In the genomic region with DNA sequence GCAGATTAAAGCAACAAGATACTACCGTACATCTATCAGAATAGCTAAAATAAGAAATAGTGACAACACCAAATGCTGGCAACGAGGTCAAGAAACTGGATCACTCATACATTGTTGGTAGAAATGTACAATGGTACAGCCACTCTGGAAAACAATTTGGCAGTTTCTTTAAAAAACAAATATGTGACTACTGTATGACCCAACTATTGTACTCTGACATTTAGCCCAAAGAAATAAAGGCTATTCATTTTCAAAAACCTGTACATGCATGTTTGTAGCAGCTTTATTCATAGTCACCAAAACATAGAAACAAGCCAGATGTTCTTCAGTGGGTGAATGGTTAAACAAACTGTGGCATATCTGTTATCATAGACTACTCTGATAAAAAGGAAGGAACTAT, we compare ENCODE assay signal across 24 cellular contexts.
"Had no signal": no experiment of that assay in that cellular context is flagged by ENCODE, and none has a peak within 500 bp of the region (broad histone marks: within the 10 kb centered on the region; RNA-seq: fewer than 3 reads in every experiment).

No MANE protein-coding gene starts in this region.

- H3K9me3 Mint-ChIP-seq: activated naive CD8-positive, alpha-beta T cell treated with anti-CD3 and anti-CD28 coated beads, Interleukin-2, amount 10 ng/mL, durations not matched to agents 7 days and 5 days; immature natural killer cell; naive thymus-derived CD4-positive, alpha-beta T cell; stimulated activated effector memory CD8-positive, alpha-beta T cell treated with anti-CD3 and anti-CD28 coated beads, Interleukin-12 subunit alpha, Interleukin-12 subunit beta, amount 100 ng/mL, for 72 hours had no signal

- H3K4me3 Mint-ChIP-seq: activated naive CD8-positive, alpha-beta T cell treated with anti-CD3 and anti-CD28 coated beads, Interleukin-2, amount 10 ng/mL, durations not matched to agents 7 days and 5 days; immature natural killer cell; naive thymus-derived CD4-positive, alpha-beta T cell; neural progenitor cell; stimulated activated effector memory CD8-positive, alpha-beta T cell treated with anti-CD3 and anti-CD28 coated beads, Interleukin-12 subunit alpha, Interleukin-12 subunit beta, amount 100 ng/mL, for 72 hours had no signal

- DNase-seq: activated CD4-positive, alpha-beta T cell treated with anti-CD3 and anti-CD28 coated beads for 1 hour; activated CD8-positive, alpha-beta memory T cell treated with anti-CD3 and anti-CD28 coated beads for 24 hours; activated CD8-positive, alpha-beta memory T cell treated with anti-CD3 and anti-CD28 coated beads, Interleukin-2, amount 50 U/mL, for 48 hours; activated gamma-delta T cell treated with Interleukin-2 at 50 U/mL for 16 hours; activated naive CD8-positive, alpha-beta T cell treated with anti-CD3 and anti-CD28 coated beads, Interleukin-2, amount 10 ng/mL, durations not matched to agents 7 days and 5 days; amygdala; body of pancreas; caudate nucleus; immature natural killer cell; kidney glomerular epithelial cell; mesendoderm; naive thymus-derived CD4-positive, alpha-beta T cell; stimulated activated CD4-positive, alpha-beta T cell treated with anti-CD3 and anti-CD28 coated beads, Interleukin-4, amount 100 ng/mL, for 24 hours; stomach; T-helper 2 cell; trophoblast cell; WERI-Rb-1 had no signal

- H3K36me3 ChIP-seq: gastroesophageal sphincter, neural progenitor cell, stomach, vagina had no signal

- ATAC-seq: body of pancreas; gastroesophageal sphincter; naive thymus-derived CD4-positive, alpha-beta T cell; sciatic nerve; stimulated activated effector memory CD8-positive, alpha-beta T cell treated with anti-CD3 and anti-CD28 coated beads, Interleukin-12 subunit alpha, Interleukin-12 subunit beta, amount 100 ng/mL, for 72 hours had no signal

- FAIRE-seq: colon had no signal

- H3K27me3 Mint-ChIP-seq: activated naive CD8-positive, alpha-beta T cell treated with anti-CD3 and anti-CD28 coated beads, Interleukin-2, amount 10 ng/mL, durations not matched to agents 7 days and 5 days; naive thymus-derived CD4-positive, alpha-beta T cell had no signal

- H3K4me1 Mint-ChIP-seq: neural progenitor cell had no signal

- H3K4me3 ChIP-seq: body of pancreas, gastroesophageal sphincter, neural progenitor cell, smooth muscle cell, stomach, vagina had no signal

- H3K9me3 ChIP-seq: body of pancreas, gastroesophageal sphincter, stomach, vagina had no signal

- H3K4me1 ChIP-seq: neural progenitor cell had no signal

- H3K27ac Mint-ChIP-seq: activated naive CD8-positive, alpha-beta T cell treated with anti-CD3 and anti-CD28 coated beads, Interleukin-2, amount 10 ng/mL, durations not matched to agents 7 days and 5 days; neural progenitor cell; stimulated activated effector memory CD8-positive, alpha-beta T cell treated with anti-CD3 and anti-CD28 coated beads, Interleukin-12 subunit alpha, Interleukin-12 subunit beta, amount 100 ng/mL, for 72 hours had no signal

- H3K27me3 ChIP-seq: body of pancreas, gastroesophageal sphincter, neural progenitor cell, stomach, vagina had no signal
